In genomic region chr20:38271609-38272120, GRCh38 we compare ENCODE assay signal across 1 cellular context.
TF ChIP-seq lines count a peak whose summit lies in the region.

No MANE protein-coding gene starts in this region.

TF ChIP-seq in SK-N-SH, 30 proteins besides CTCF, POLR2A, EP300 and RAD21:
- TF ChIP-seq FOXJ3 (CRISPR knock-in tag; IDR thresholded peaks at IDR 0.05) (no peak), JUND (IDR thresholded peaks at IDR 0.05) (no peak), MXI1 (IDR thresholded peaks at IDR 0.05; ENCODE audit: low read depth, low read length) (no peak), TEAD4 (IDR thresholded peaks at IDR 0.05; ENCODE audit: borderline replicate concordance, insufficient read depth) (no peak), ZBTB33 (IDR thresholded peaks at IDR 0.05; ENCODE audit: borderline replicate concordance, low read depth) (no peak), SIN3A (IDR thresholded peaks at IDR 0.05; ENCODE audit: borderline replicate concordance, low read depth, low read length) (no peak), TAF1 (IDR thresholded peaks at IDR 0.05; ENCODE audit: borderline replicate concordance, low read depth, low read length) (no peak), IRF3 (IDR thresholded peaks at IDR 0.05; ENCODE audit: low read depth, low read length) (no peak)
